Comparison of ENCODE assay signal across 16 cellular contexts in the genomic region with DNA sequence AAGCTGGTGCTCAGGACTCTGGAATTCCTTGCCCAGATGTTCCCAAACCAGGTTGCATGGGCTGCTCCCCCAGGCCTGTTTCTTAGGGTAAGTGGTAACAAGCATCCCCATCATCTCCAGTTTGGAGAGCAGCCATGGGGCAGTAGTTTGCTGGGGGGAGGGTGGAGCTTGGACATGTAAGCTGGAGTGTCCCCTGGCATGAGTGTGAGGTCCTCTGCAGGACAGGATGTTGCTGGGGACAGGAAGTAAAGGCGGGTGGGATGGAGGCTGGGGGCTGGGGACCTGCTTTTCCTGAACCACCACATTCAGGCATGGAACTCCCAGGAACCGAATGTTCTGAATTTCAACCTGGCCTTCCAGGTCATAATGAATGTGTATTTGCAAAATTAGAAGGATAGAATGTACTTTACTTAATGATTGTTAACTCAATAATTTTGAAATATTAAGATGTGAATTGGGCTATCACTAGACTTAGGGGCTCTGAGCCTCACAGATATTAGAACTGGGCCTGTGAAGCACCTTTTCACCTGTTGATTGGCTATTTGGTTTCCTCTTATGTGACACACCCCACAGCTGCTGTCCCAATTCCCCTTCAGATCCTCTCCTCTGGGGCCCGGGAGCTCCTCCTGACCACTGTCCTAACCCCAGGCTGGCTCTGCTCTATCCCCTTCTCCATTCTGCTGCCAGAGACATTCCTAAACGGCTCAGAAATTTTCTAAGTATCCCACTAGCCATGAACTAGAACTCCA.
DNase-seq lines count a peak whose midpoint lies in the region; ATAC-seq and TF ChIP-seq lines count a peak whose summit lies in the region.
"Had no signal": no experiment of that assay in that cellular context is flagged by ENCODE, and none has a peak within 500 bp of the region (broad histone marks: within the 10 kb centered on the region; RNA-seq: fewer than 3 reads in every experiment).

No MANE protein-coding gene starts in this region.

- H3K4ac ChIP-seq in mesenchymal stem cell (ENCODE audit: low read depth in 1 of 2, low read length in 2 of 2): no peak overlapping the region

- no peak overlapping the region for H3K4me2 ChIP-seq in mesenchymal stem cell (ENCODE audit: low read length, poor library complexity, severe bottlenecking)
- H3K4me2 ChIP-seq: KMS-11, smooth muscle cell had no signal

- peak overlapping the region; percentile 81 for H2AK5ac ChIP-seq in mesenchymal stem cell (ENCODE audit: low read length, severe bottlenecking)

- H3K27ac Mint-ChIP-seq in activated T-helper 17 cell treated with anti-CD3 and anti-CD28 coated beads, Interleukin-2, amount 50 U/mL, for 72 hours: peak overlapping the region; percentile 77
- no peak overlapping the region for H3K27ac Mint-ChIP-seq in progenitor cell of endocrine pancreas

- H2BK120ac ChIP-seq in mesenchymal stem cell (ENCODE audit: low read depth, low read length): no peak overlapping the region

- no peaks in the 10 kb centered on the region for H3K27me3 Mint-ChIP-seq in activated T-helper 17 cell treated with anti-CD3 and anti-CD28 coated beads, Interleukin-2, amount 50 U/mL, for 72 hours
- H3K27me3 Mint-ChIP-seq in progenitor cell of endocrine pancreas: peaks cover 2% of the 10 kb centered on the region
- H3K27me3 Mint-ChIP-seq: activated naive CD8-positive, alpha-beta T cell treated with anti-CD3 and anti-CD28 coated beads, Interleukin-2, amount 50 U/mL, for 24 hours had no signal

- no peak overlapping the region for H3K9ac ChIP-seq in mesenchymal stem cell (ENCODE audit: low read length)
- H3K9ac ChIP-seq: KMS-11 had no signal

- no peak overlapping the region for H3K23ac ChIP-seq in mesenchymal stem cell (ENCODE audit: low read length in 2 of 2)

- no peaks in the 10 kb centered on the region for H3K79me1 ChIP-seq in mesenchymal stem cell (replicated peaks; ENCODE audit: low read length, poor library complexity, severe bottlenecking)

- WGBS in mesenchymal stem cell: 73% methylated on average over 3 of the region's 4 CpGs

- no peak overlapping the region for H2BK15ac ChIP-seq in mesenchymal stem cell (ENCODE audit: low read depth, poor library complexity, severe bottlenecking)

- no peak overlapping the region for H2BK5ac ChIP-seq in mesenchymal stem cell (ENCODE audit: low read depth, low read length, poor library complexity, severe bottlenecking)

- H3K4me3 Mint-ChIP-seq in activated T-helper 17 cell treated with anti-CD3 and anti-CD28 coated beads, Interleukin-2, amount 50 U/mL, for 72 hours: no peak overlapping the region
- no peak overlapping the region for H3K4me3 Mint-ChIP-seq in progenitor cell of endocrine pancreas (ENCODE audit: low read depth)
- H3K4me3 Mint-ChIP-seq: activated naive CD8-positive, alpha-beta T cell treated with anti-CD3 and anti-CD28 coated beads, Interleukin-2, amount 50 U/mL, for 24 hours had no signal

- no peaks in the 10 kb centered on the region for H3K9me3 ChIP-seq in right atrium auricular region
- H3K9me3 ChIP-seq in mesenchymal stem cell (ENCODE audit: control insufficient read depth, low read length): no peaks in the 10 kb centered on the region

- no peak overlapping the region for H3K18ac ChIP-seq in mesenchymal stem cell (ENCODE audit: low read depth in 1 of 2, low read length in 2 of 2)

- H3K4me1 ChIP-seq in right atrium auricular region (peaks cover 0 to 10% of the 10 kb centered on the region in 2 donors), mesenchymal stem cell (ENCODE audit: control insufficient read depth, insufficient read depth, low read depth, low read length) (peaks cover 27% of the 10 kb centered on the region)

- intact Hi-C loops in Right ventricle myocardium superior (cut with DNase I): loop anchor here (5.0 kb wide), 1 partner anchor 121 kb away; no protein-coding TSS in a partner anchor

- no peaks in the 10 kb centered on the region for H3K9me3 Mint-ChIP-seq in activated T-helper 17 cell treated with anti-CD3 and anti-CD28 coated beads, Interleukin-2, amount 50 U/mL, for 72 hours
- H3K9me3 Mint-ChIP-seq in progenitor cell of endocrine pancreas (ENCODE audit: low read depth): no peaks in the 10 kb centered on the region
- H3K9me3 Mint-ChIP-seq: activated naive CD8-positive, alpha-beta T cell treated with anti-CD3 and anti-CD28 coated beads, Interleukin-2, amount 50 U/mL, for 24 hours had no signal

- H3K36me3 ChIP-seq in right atrium auricular region: no peaks in the 10 kb centered on the region
- no peaks in the 10 kb centered on the region for H3K36me3 ChIP-seq in mesenchymal stem cell (ENCODE audit: control insufficient read depth in 1 of 2, insufficient read depth in 2 of 2, low read depth in 1 of 2, low read length in 2 of 2)

- H3K27me3 ChIP-seq in right atrium auricular region (no peaks in the 10 kb centered on the region), mesenchymal stem cell (ENCODE audit: control insufficient read depth in 1 of 2, insufficient read depth in 1 of 2, low read length in 2 of 2) (no peaks in the 10 kb centered on the region)

- H3K4me3 ChIP-seq in right atrium auricular region: no peak overlapping the region
- H3K4me3 ChIP-seq in mesenchymal stem cell (ENCODE audit: insufficient read depth in 1 of 2, low read depth in 1 of 2, low read length in 2 of 2): no peak overlapping the region
- H3K4me3 ChIP-seq: smooth muscle cell had no signal

- no peak overlapping the region for H4K8ac ChIP-seq in mesenchymal stem cell (ENCODE audit: low read length)

- H3K27ac ChIP-seq in right atrium auricular region (no peak overlapping the region), mesenchymal stem cell (ENCODE audit: low read length, poor library complexity, severe bottlenecking) (peak overlapping the region; percentile 99)
- H3K27ac ChIP-seq: C4-2B, KMS-11 had no signal

- no peak overlapping the region for H2AFZ ChIP-seq in mesenchymal stem cell (ENCODE audit: low read depth, low read length)

- H2BK12ac ChIP-seq in mesenchymal stem cell (ENCODE audit: low read length in 2 of 2): no peak overlapping the region

- TF ChIP-seq CTCF in right atrium auricular region (IDR thresholded peaks at IDR 0.05) (no peak), progenitor cell of endocrine pancreas (IDR thresholded peaks at IDR 0.05; ENCODE audit: unreplicated experiment) (no peak)

- H3K36me3 Mint-ChIP-seq in activated T-helper 17 cell treated with anti-CD3 and anti-CD28 coated beads, Interleukin-2, amount 50 U/mL, for 72 hours (ENCODE audit: low read depth): no peaks in the 10 kb centered on the region
- no peaks in the 10 kb centered on the region for H3K36me3 Mint-ChIP-seq in progenitor cell of endocrine pancreas (ENCODE audit: insufficient read depth)

- H3K4me1 Mint-ChIP-seq in activated T-helper 17 cell treated with anti-CD3 and anti-CD28 coated beads, Interleukin-2, amount 50 U/mL, for 72 hours: peaks cover 24% of the 10 kb centered on the region
- peaks cover 11% of the 10 kb centered on the region for H3K4me1 Mint-ChIP-seq in progenitor cell of endocrine pancreas (ENCODE audit: low read depth)

- H3K14ac ChIP-seq in mesenchymal stem cell (ENCODE audit: low read length in 2 of 2): no peak overlapping the region

- no peak overlapping the region for H4K91ac ChIP-seq in mesenchymal stem cell (ENCODE audit: low read length)

- peak; percentile 55 for DNase-seq in Right ventricle myocardium superior
- no peak for DNase-seq in right atrium auricular region (ENCODE audit: low spot score)
- DNase-seq in mesenchymal stem cell: no peak
- DNase-seq in progenitor cell of endocrine pancreas (ENCODE audit: low spot score, unreplicated experiment): no peak
- DNase-seq in NCI-H748 (lab: John Stamatoyannopoulos, UW; ENCODE audit: unreplicated experiment): no peak
- no peak for DNase-seq in mesenteric fat pad (ENCODE audit: low spot score)
- DNase-seq: activated CD4-positive, alpha-beta T cell treated with anti-CD3 and anti-CD28 coated beads, Interleukin-2, amount 50 U/mL, for 4 hours; glutamatergic neuron; NCI-H69; T-helper 9 cell had no signal

- ATAC-seq in Right ventricle myocardium superior (ENCODE audit: poor library complexity) (peak; percentile 18), GM19324 (IDR thresholded peaks at IDR 0.05; ENCODE audit: low FRiP score, unreplicated experiment) (no peak)
- no peak for ATAC-seq in activated T-helper 17 cell treated with anti-CD3 and anti-CD28 coated beads, Interleukin-2, amount 50 U/mL, for 72 hours (replicated peaks)
- ATAC-seq: activated naive CD8-positive, alpha-beta T cell treated with anti-CD3 and anti-CD28 coated beads, Interleukin-2, amount 50 U/mL, for 24 hours had no signal
